ENCODE assay signal across 1 cellular context in the genomic region with DNA sequence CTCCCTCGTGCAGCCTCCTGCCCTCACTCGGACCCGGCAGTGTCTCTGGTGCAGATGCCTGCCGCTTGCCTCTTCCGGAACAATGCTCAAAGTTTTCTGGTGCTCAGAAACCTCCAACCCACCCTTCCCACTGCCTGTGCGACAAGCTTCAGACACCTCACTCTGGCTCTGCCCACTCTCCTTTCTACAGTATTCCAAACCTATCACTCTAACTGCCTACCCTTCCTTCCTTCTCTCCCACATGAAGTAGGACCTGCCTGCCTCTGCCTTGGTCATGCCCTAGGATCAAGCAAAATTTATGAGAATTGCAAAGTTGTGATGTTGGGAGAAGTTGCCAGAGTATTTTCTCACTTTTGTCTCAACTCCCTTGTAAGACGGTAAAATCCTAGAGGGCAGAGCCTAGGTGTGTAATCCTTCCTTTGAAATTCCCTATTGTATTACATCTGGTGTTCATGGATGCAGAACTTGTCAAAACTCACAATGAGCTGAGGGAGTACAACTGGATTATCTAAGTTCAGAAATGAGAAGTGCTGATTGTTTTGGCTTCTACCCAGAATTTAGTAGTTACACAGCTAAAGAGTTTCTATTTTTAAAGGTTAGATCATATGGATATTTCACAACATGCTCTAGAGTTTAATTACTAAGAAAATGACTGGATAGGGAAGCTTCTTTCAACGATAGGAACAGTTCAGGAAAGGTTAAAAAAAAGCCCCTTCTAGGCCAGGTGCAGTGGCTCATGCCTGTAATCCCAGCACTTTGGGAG.
TF ChIP-seq lines count a peak whose summit lies in the region.

No MANE protein-coding gene starts in this region.

TF ChIP-seq in GM12878, 131 proteins besides CTCF, POLR2A, EP300 and RAD21 (continued from another document):
- TF ChIP-seq, protein P1, sequence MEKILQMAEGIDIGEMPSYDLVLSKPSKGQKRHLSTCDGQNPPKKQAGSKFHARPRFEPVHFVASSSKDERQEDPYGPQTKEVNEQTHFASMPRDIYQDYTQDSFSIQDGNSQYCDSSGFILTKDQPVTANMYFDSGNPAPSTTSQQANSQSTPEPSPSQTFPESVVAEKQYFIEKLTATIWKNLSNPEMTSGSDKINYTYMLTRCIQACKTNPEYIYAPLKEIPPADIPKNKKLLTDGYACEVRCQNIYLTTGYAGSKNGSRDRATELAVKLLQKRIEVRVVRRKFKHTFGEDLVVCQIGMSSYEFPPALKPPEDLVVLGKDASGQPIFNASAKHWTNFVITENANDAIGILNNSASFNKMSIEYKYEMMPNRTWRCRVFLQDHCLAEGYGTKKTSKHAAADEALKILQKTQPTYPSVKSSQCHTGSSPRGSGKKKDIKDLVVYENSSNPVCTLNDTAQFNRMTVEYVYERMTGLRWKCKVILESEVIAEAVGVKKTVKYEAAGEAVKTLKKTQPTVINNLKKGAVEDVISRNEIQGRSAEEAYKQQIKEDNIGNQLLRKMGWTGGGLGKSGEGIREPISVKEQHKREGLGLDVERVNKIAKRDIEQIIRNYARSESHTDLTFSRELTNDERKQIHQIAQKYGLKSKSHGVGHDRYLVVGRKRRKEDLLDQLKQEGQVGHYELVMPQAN (conservative IDR thresholded peaks at IDR 0.05) = no peak
- TF ChIP-seq YY1 (IDR thresholded peaks at IDR 0.05; ENCODE audit: low read depth, low read length) (no peak), MTA2 (IDR thresholded peaks at IDR 0.05; ENCODE audit: low read depth) (no peak), TARDBP (IDR thresholded peaks at IDR 0.05; ENCODE audit: borderline replicate concordance) (no peak), KAT2A (conservative IDR thresholded peaks at IDR 0.05; ENCODE audit: control insufficient read depth, low read depth, low read length) (no peak), SUZ12 (IDR thresholded peaks at IDR 0.05; ENCODE audit: unreplicated experiment) (no peak), FOS (IDR thresholded peaks at IDR 0.05; ENCODE audit: borderline replicate concordance, extremely low read depth, insufficient read length) (no peak), MXI1 (IDR thresholded peaks at IDR 0.05; ENCODE audit: low read depth, low read length) (no peak), RFX5 (IDR thresholded peaks at IDR 0.05; ENCODE audit: low read depth, low read length) (no peak), NR2C2 (IDR thresholded peaks at IDR 0.05; ENCODE audit: borderline replicate concordance, control insufficient read depth, insufficient read length, low read depth) (no peak), EGR1 (IDR thresholded peaks at IDR 0.05; ENCODE audit: borderline replicate concordance in 1 of 2, low read depth in 2 of 2, low read length in 2 of 2) (no peak), HDGF (IDR thresholded peaks at IDR 0.05) (no peak), IKZF1 (conservative IDR thresholded peaks at IDR 0.05) (no peak), JUND (IDR thresholded peaks at IDR 0.05; ENCODE audit: low read depth, low read length) (no peak), ZZZ3 (IDR thresholded peaks at IDR 0.05; ENCODE audit: control insufficient read depth, insufficient read length, low read depth) (no peak), SIN3A (IDR thresholded peaks at IDR 0.05; ENCODE audit: low read depth, low read length) (no peak)
- TF ChIP-seq, protein P2, sequence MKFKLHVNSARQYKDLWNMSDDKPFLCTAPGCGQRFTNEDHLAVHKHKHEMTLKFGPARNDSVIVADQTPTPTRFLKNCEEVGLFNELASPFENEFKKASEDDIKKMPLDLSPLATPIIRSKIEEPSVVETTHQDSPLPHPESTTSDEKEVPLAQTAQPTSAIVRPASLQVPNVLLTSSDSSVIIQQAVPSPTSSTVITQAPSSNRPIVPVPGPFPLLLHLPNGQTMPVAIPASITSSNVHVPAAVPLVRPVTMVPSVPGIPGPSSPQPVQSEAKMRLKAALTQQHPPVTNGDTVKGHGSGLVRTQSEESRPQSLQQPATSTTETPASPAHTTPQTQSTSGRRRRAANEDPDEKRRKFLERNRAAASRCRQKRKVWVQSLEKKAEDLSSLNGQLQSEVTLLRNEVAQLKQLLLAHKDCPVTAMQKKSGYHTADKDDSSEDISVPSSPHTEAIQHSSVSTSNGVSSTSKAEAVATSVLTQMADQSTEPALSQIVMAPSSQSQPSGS (IDR thresholded peaks at IDR 0.05; ENCODE audit: low read length) = no peak
- TF ChIP-seq, protein P3, sequence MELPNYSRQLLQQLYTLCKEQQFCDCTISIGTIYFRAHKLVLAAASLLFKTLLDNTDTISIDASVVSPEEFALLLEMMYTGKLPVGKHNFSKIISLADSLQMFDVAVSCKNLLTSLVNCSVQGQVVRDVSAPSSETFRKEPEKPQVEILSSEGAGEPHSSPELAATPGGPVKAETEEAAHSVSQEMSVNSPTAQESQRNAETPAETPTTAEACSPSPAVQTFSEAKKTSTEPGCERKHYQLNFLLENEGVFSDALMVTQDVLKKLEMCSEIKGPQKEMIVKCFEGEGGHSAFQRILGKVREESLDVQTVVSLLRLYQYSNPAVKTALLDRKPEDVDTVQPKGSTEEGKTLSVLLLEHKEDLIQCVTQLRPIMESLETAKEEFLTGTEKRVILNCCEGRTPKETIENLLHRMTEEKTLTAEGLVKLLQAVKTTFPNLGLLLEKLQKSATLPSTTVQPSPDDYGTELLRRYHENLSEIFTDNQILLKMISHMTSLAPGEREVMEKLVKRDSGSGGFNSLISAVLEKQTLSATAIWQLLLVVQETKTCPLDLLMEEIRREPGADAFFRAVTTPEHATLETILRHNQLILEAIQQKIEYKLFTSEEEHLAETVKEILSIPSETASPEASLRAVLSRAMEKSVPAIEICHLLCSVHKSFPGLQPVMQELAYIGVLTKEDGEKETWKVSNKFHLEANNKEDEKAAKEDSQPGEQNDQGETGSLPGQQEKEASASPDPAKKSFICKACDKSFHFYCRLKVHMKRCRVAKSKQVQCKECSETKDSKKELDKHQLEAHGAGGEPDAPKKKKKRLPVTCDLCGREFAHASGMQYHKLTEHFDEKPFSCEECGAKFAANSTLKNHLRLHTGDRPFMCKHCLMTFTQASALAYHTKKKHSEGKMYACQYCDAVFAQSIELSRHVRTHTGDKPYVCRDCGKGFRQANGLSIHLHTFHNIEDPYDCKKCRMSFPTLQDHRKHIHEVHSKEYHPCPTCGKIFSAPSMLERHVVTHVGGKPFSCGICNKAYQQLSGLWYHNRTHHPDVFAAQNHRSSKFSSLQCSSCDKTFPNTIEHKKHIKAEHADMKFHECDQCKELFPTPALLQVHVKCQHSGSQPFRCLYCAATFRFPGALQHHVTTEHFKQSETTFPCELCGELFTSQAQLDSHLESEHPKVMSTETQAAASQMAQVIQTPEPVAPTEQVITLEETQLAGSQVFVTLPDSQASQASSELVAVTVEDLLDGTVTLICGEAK (IDR thresholded peaks at IDR 0.05; ENCODE audit: borderline replicate concordance) = no peak
